ENCODE assay signal across 8 cellular contexts in genomic region chrX:119266364-119266995, GRCh38.
DNase-seq lines count a peak whose midpoint lies in the region; ATAC-seq and TF ChIP-seq lines count a peak whose summit lies in the region.

No MANE protein-coding gene starts in this region.

- TF ChIP-seq CTCF in VCaP (conservative IDR thresholded peaks at IDR 0.05), result peak; percentile 69

- ATAC-seq in HG02885 (IDR thresholded peaks at IDR 0.05; ENCODE audit: poor library complexity, unreplicated experiment) (peak; percentile 51), GM18861 (IDR thresholded peaks at IDR 0.05; ENCODE audit: unreplicated experiment) (no peak)

- no peak overlapping the region for H3K27ac ChIP-seq in VCaP

- peak; percentile 29 for DNase-seq in NOMO-1 treated with DMSO at 0.1 percent for 48 hours (lab: John Stamatoyannopoulos, UW; ENCODE audit: unreplicated experiment)
- no peak for DNase-seq in NOMO-1 treated with dmso at 0.1 percent for 144 hours (lab: John Stamatoyannopoulos, UW; ENCODE audit: unreplicated experiment)
- DNase-seq in fibroblast of the conjunctiva (ENCODE audit: low read depth), result peak; percentile 5
- peak; percentile 4 for DNase-seq in stimulated activated CD4-positive, alpha-beta T cell treated with anti-CD3 and anti-CD28 coated beads, Interleukin-4, amount 100 ng/mL, for 24 hours
- DNase-seq in epidermal melanocyte (ENCODE audit: insufficient read length, low spot score), result no peak

Comparison
In these comparisons a context has a peak if more than half of its experiments do, and no peak if none do; other contexts are left out.
1. DNase-seq: peak in NOMO-1 treated with DMSO at 0.1 percent for 48 hours (single experiment), fibroblast of the conjunctiva (single experiment) and stimulated activated CD4-positive, alpha-beta T cell treated with anti-CD3 and anti-CD28 coated beads, Interleukin-4, amount 100 ng/mL, for 24 hours (single experiment); none in NOMO-1 treated with dmso at 0.1 percent for 144 hours (single experiment) and epidermal melanocyte (single experiment).